ENCODE assay signal across 23 cellular contexts in genomic region chr15:93048426-93048721, GRCh38. TPM values are rescaled to one million over a fixed set of nuclear protein-coding genes. Genes with fewer than 3 reads are reported as not detected.
"Had no signal": no experiment of that assay in that cellular context is flagged by ENCODE, and none has a peak within 500 bp of the region (broad histone marks: within the 10 kb centered on the region; RNA-seq: fewer than 3 reads in every experiment).

No MANE protein-coding gene starts in this region.

- H3K27ac Mint-ChIP-seq: activated B cell treated with CpG ODN at 0.5 μM for 24 hours; activated CD4-positive, alpha-beta T cell treated with anti-CD3 and anti-CD28 coated beads for 36 hours; memory B cell had no signal

- H3K9me3 ChIP-seq: ovary, prostate gland, testis had no signal

- H3K4me3 ChIP-seq: ovary, prostate gland, right atrium auricular region, testis, upper lobe of left lung had no signal

- H3K27me3 ChIP-seq: ovary, right atrium auricular region, testis, upper lobe of left lung had no signal

- H3K4me3 Mint-ChIP-seq: activated B cell treated with CpG ODN at 0.5 μM for 24 hours; activated CD4-positive, alpha-beta T cell treated with anti-CD3 and anti-CD28 coated beads for 36 hours; activated T-cell treated with anti-CD3 and anti-CD28 coated beads, Interleukin-2, amount 50 U/mL, for 24 hours; activated T-helper 17 cell treated with anti-CD3 and anti-CD28 coated beads, Interleukin-2, amount 50 U/mL, for 72 hours; memory B cell; nephron progenitor cell; stimulated activated naive CD8-positive, alpha-beta T cell treated with anti-CD3 and anti-CD28 coated beads, Interleukin-15, Interleukin-2, amounts not matched to agents 100 ng/mL and 50 ng/mL, for 24 hours had no signal

- H3K27ac ChIP-seq: ovary, prostate gland, right atrium auricular region, testis, upper lobe of left lung had no signal

- H3K27me3 Mint-ChIP-seq: activated CD4-positive, alpha-beta T cell treated with anti-CD3 and anti-CD28 coated beads for 36 hours; activated T-cell treated with anti-CD3 and anti-CD28 coated beads, Interleukin-2, amount 50 U/mL, for 24 hours; activated T-helper 17 cell treated with anti-CD3 and anti-CD28 coated beads, Interleukin-2, amount 50 U/mL, for 72 hours; brain; stimulated activated naive CD8-positive, alpha-beta T cell treated with anti-CD3 and anti-CD28 coated beads, Interleukin-15, Interleukin-2, amounts not matched to agents 100 ng/mL and 50 ng/mL, for 24 hours had no signal

- DNase-seq: activated B cell treated with CpG ODN at 0.5 μM for 24 hours; activated CD4-positive, alpha-beta T cell treated with anti-CD3 and anti-CD28 coated beads for 36 hours; activated CD4-positive, alpha-beta T cell treated with anti-CD3 and anti-CD28 coated beads, Interleukin-2, amount 50 U/mL, for 4 hours; activated CD8-positive, alpha-beta memory T cell treated with anti-CD3 and anti-CD28 coated beads for 24 hours; activated CD8-positive, alpha-beta memory T cell treated with anti-CD3 and anti-CD28 coated beads, Interleukin-2, amount 50 U/mL, for 4 hours; activated T-cell treated with anti-CD3 and anti-CD28 coated beads, Interleukin-2, amount 50 U/mL, for 24 hours; aorta; dermis blood vessel endothelial cell; effector CD8-positive, alpha-beta T cell; left cardiac atrium; nephron progenitor cell; ovary; stimulated activated CD4-positive, alpha-beta T cell treated with anti-CD3 and anti-CD28 coated beads, Interleukin-4, amount 100 ng/mL, for 24 hours; T1000; testis had no signal

- H3K4me1 ChIP-seq: right atrium auricular region had no signal

- H3K36me3 ChIP-seq: ovary, prostate gland had no signal

- ATAC-seq: activated naive CD4-positive, alpha-beta T cell treated with anti-CD3 and anti-CD28 coated beads, Interleukin-2, amount 50 U/mL, for 72 hours had no signal

RNA-seq across cellular contexts. Expression of gene RGMA, which starts 40.6 kb away (rescaled TPM):
- total RNA-seq: activated B cell treated with CpG ODN at 0.5 μM for 24 hours had no signal
